21 cellular contexts compared by ENCODE assay signal in the genomic region with DNA sequence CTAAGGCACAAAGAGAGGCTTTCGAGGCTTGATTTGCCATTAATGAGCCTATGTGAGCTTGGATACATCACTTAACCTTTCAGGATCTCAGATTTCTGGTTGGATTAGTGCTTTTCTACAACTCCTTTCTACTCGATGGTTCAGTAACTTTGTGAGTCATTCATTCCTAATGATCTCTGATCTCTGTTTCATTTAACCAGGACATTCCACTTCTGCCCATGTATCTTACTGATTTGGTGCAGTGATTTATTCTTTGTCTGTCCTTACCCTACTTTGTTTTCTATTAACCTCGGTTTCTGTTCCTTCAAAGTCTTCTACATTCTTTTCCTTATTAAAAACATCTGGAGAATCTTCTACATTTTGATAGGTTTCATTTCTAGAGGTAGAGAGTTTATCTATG.
"Had no signal": no experiment of that assay in that cellular context is flagged by ENCODE, and none has a peak within 500 bp of the region (broad histone marks: within the 10 kb centered on the region; RNA-seq: fewer than 3 reads in every experiment).

No MANE protein-coding gene starts in this region.

- H3K4me1 Mint-ChIP-seq: activated naive CD8-positive, alpha-beta T cell treated with anti-CD3 and anti-CD28 coated beads, Interleukin-2, amount 10 ng/mL, durations not matched to agents 7 days and 5 days had no signal

- H3K4me3 ChIP-seq: breast epithelium, prostate gland, spleen, stomach, testis, upper lobe of right lung had no signal

- DNase-seq: activated CD4-positive, alpha-beta T cell treated with anti-CD3 and anti-CD28 coated beads, Interleukin-2, amount 50 U/mL, for 1 hour; activated CD4-positive, CD25-positive, alpha-beta regulatory T cell; activated CD8-positive, alpha-beta memory T cell treated with anti-CD3 and anti-CD28 coated beads for 24 hours; activated naive CD4-positive, alpha-beta T cell; activated naive CD8-positive, alpha-beta T cell treated with anti-CD3 and anti-CD28 coated beads, Interleukin-2, amount 10 ng/mL, durations not matched to agents 7 days and 5 days; anterior cingulate cortex; cerebellar nuclear complex; dermis blood vessel endothelial cell; effector memory CD8-positive, alpha-beta T cell; erythroblast; glutamatergic neuron; hypothalamus; spleen; stomach; testis; upper lobe of right lung had no signal

- H3K9me3 ChIP-seq: breast epithelium, prostate gland, spleen, stomach, testis, upper lobe of right lung had no signal

- H3K4me1 ChIP-seq: breast epithelium, prostate gland, spleen, stomach, testis, upper lobe of right lung had no signal

- H3K4me3 Mint-ChIP-seq: activated naive CD8-positive, alpha-beta T cell treated with anti-CD3 and anti-CD28 coated beads, Interleukin-2, amount 10 ng/mL, durations not matched to agents 7 days and 5 days; effector memory CD8-positive, alpha-beta T cell; mesothelial cell of epicardium; neural crest cell; T-helper 2 cell treated with Interferon-gamma antibody and Interleukin-4, amounts not matched to agents 5 μg/mL and 100 μg/mL, for 36 hours had no signal

- H3K27ac ChIP-seq: breast epithelium, prostate gland, spleen, stomach, testis, upper lobe of right lung had no signal

- H3K9me3 Mint-ChIP-seq: activated naive CD8-positive, alpha-beta T cell treated with anti-CD3 and anti-CD28 coated beads, Interleukin-2, amount 10 ng/mL, durations not matched to agents 7 days and 5 days; effector memory CD8-positive, alpha-beta T cell; mesothelial cell of epicardium; neural crest cell; T-helper 2 cell treated with Interferon-gamma antibody and Interleukin-4, amounts not matched to agents 5 μg/mL and 100 μg/mL, for 36 hours had no signal

- H3K27me3 ChIP-seq: breast epithelium, testis, upper lobe of right lung had no signal

- H3K27ac Mint-ChIP-seq: activated naive CD8-positive, alpha-beta T cell treated with anti-CD3 and anti-CD28 coated beads, Interleukin-2, amount 10 ng/mL, durations not matched to agents 7 days and 5 days; effector memory CD8-positive, alpha-beta T cell; mesothelial cell of epicardium; T-helper 2 cell treated with Interferon-gamma antibody and Interleukin-4, amounts not matched to agents 5 μg/mL and 100 μg/mL, for 36 hours had no signal

- H3K36me3 ChIP-seq: breast epithelium, prostate gland, spleen, stomach, upper lobe of right lung had no signal

- H3K36me3 Mint-ChIP-seq: activated naive CD8-positive, alpha-beta T cell treated with anti-CD3 and anti-CD28 coated beads, Interleukin-2, amount 10 ng/mL, durations not matched to agents 7 days and 5 days; mesothelial cell of epicardium had no signal
